In genomic region chr6:158521759-158522158, GRCh38 we compare ENCODE assay signal across 30 cellular contexts.
"Had no signal": no experiment of that assay in that cellular context is flagged by ENCODE, and none has a peak within 500 bp of the region (broad histone marks: within the 10 kb centered on the region; RNA-seq: fewer than 3 reads in every experiment).

No MANE protein-coding gene starts in this region.

- H3K4me3 ChIP-seq: adrenal gland, body of pancreas, esophagus squamous epithelium, gastroesophageal sphincter had no signal

- H3K9me3 ChIP-seq: adrenal gland, body of pancreas, esophagus squamous epithelium had no signal

- H3K27me3 ChIP-seq: body of pancreas had no signal

- ATAC-seq: activated CD4-positive, CD25-positive, alpha-beta regulatory T cell treated with anti-CD3 and anti-CD28 coated beads, Interleukin-2, amount 50 U/mL, for 24 hours; activated CD8-positive, alpha-beta T cell treated with anti-CD3 and anti-CD28 coated beads for 36 hours; activated naive CD8-positive, alpha-beta T cell treated with anti-CD3 and anti-CD28 coated beads, Interleukin-2, amount 50 U/mL, for 24 hours; activated T-cell treated with anti-CD3 and anti-CD28 coated beads, Interleukin-2, amount 50 U/mL, for 4 hours; activated T-helper 17 cell treated with anti-CD3 and anti-CD28 coated beads, Interleukin-2, amount 50 U/mL, for 72 hours; body of pancreas; effector memory CD8-positive, alpha-beta T cell; gastroesophageal sphincter; T-helper 17 cell had no signal

- DNase-seq: activated B cell treated with CpG ODN at 0.5 μM for 24 hours; activated CD4-positive, alpha-beta T cell treated with anti-CD3 and anti-CD28 coated beads for 48 hours; activated CD4-positive, alpha-beta T cell treated with anti-CD3 and anti-CD28 coated beads, Interleukin-2, amount 50 U/mL, for 1 hour; activated CD4-positive, alpha-beta T cell treated with anti-CD3 and anti-CD28 coated beads, Interleukin-2, amount 50 U/mL, for 48 hours; activated CD8-positive, alpha-beta T cell treated with anti-CD3 and anti-CD28 coated beads for 36 hours; activated effector memory CD4-positive, alpha-beta T cell treated with Interleukin-2 at 50 U/mL for 16 hours; activated gamma-delta T cell treated with Interleukin-2 at 50 U/mL for 16 hours; activated naive CD4-positive, alpha-beta T cell treated with anti-CD3 and anti-CD28 coated beads for 36 hours; activated naive CD8-positive, alpha-beta T cell treated with anti-CD3 and anti-CD28 coated beads for 36 hours; activated naive CD8-positive, alpha-beta T cell treated with anti-CD3 and anti-CD28 coated beads, Interleukin-2, amount 50 U/mL, for 24 hours; activated T-cell treated with anti-CD3 and anti-CD28 coated beads, Interleukin-2, amount 50 U/mL, for 4 hours; adrenal gland; amygdala; aorta; body of pancreas; caudate nucleus; cortex of kidney; dermis blood vessel endothelial cell; effector CD4-positive, alpha-beta T cell; effector memory CD8-positive, alpha-beta T cell; esophagus squamous epithelium; foreskin melanocyte; T-helper 1 cell; T-helper 17 cell; T1000; WERI-Rb-1 had no signal

- H3K36me3 ChIP-seq: adrenal gland, esophagus squamous epithelium, gastroesophageal sphincter, WERI-Rb-1 had no signal

- H3K27ac ChIP-seq: adrenal gland, body of pancreas, epithelial cell of prostate, esophagus squamous epithelium, gastroesophageal sphincter, WERI-Rb-1 had no signal
